Comparison of ENCODE assay signal across 19 cellular contexts in the genomic region with DNA sequence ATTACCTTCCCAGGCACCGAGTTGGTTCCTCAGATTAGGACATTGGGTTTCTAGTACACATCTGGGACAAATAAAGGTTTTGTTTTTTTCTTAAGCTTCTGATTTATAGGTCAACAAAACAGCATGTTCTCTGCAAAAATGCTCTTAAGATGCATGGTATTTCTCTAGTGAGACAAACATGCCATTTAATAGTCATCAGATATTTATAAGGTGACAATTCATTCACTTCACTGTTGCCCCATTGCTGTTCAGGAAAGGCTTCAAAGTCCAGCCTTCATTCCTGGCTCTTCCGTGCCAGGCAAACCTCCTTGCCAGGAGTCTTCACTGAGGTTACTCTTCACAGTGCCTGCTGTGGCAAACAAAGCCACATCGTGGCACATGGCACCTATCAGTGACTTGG.
"Had no signal": no experiment of that assay in that cellular context is flagged by ENCODE, and none has a peak within 500 bp of the region (broad histone marks: within the 10 kb centered on the region; RNA-seq: fewer than 3 reads in every experiment).

No MANE protein-coding gene starts in this region.

- H3K27me3 Mint-ChIP-seq: activated CD8-positive, alpha-beta T cell treated with anti-CD3 and anti-CD28 coated beads for 36 hours; natural killer cell treated with Interleukin-12 subunit alpha and Interleukin-12 subunit beta and Interleukin-15 and Interleukin-18, amount 100 ng/mL, for 72 hours; stimulated activated naive CD8-positive, alpha-beta T cell treated with anti-CD3 and anti-CD28 coated beads, Interleukin-15, Interleukin-2, amounts not matched to agents 100 ng/mL and 50 ng/mL, for 24 hours had no signal

- H3K27ac Mint-ChIP-seq: activated CD8-positive, alpha-beta T cell treated with anti-CD3 and anti-CD28 coated beads for 36 hours; activated naive CD4-positive, alpha-beta T cell treated with anti-CD3 and anti-CD28 coated beads, Interleukin-2, amount 50 U/mL, for 72 hours; activated T-cell treated with anti-CD3 and anti-CD28 coated beads, Interleukin-2, amount 50 U/mL, for 72 hours; natural killer cell treated with Interleukin-12 subunit alpha and Interleukin-12 subunit beta and Interleukin-15 and Interleukin-18, amount 100 ng/mL, for 72 hours; progenitor cell of endocrine pancreas; stimulated activated naive CD8-positive, alpha-beta T cell treated with anti-CD3 and anti-CD28 coated beads, Interleukin-15, Interleukin-2, amounts not matched to agents 100 ng/mL and 50 ng/mL, for 24 hours; WTC11 had no signal

- H3K4me1 ChIP-seq: body of pancreas, colonic mucosa, right atrium auricular region had no signal

- H3K27ac ChIP-seq: body of pancreas, colonic mucosa, right atrium auricular region, upper lobe of right lung had no signal

- H3K4me3 ChIP-seq: body of pancreas, colonic mucosa, right atrium auricular region, suprapubic skin, upper lobe of right lung had no signal

- H3K27me3 ChIP-seq: body of pancreas, colonic mucosa, right atrium auricular region, suprapubic skin, upper lobe of right lung had no signal

- H3K36me3 Mint-ChIP-seq: activated naive CD4-positive, alpha-beta T cell treated with anti-CD3 and anti-CD28 coated beads, Interleukin-2, amount 50 U/mL, for 72 hours; natural killer cell treated with Interleukin-12 subunit alpha and Interleukin-12 subunit beta and Interleukin-15 and Interleukin-18, amount 100 ng/mL, for 72 hours; WTC11 had no signal

- ATAC-seq: activated CD8-positive, alpha-beta T cell treated with anti-CD3 and anti-CD28 coated beads for 36 hours; activated naive CD4-positive, alpha-beta T cell treated with anti-CD3 and anti-CD28 coated beads, Interleukin-2, amount 50 U/mL, for 72 hours; activated T-cell treated with anti-CD3 and anti-CD28 coated beads, Interleukin-2, amount 50 U/mL, for 72 hours; body of pancreas; left ventricle myocardium superior; natural killer cell treated with Interleukin-12 subunit alpha and Interleukin-12 subunit beta and Interleukin-15 and Interleukin-18, amount 100 ng/mL, for 72 hours; upper lobe of right lung had no signal

- H3K9me3 ChIP-seq: body of pancreas, colonic mucosa, right atrium auricular region, suprapubic skin, upper lobe of right lung had no signal

- H3K36me3 ChIP-seq: colonic mucosa, right atrium auricular region, suprapubic skin, upper lobe of right lung had no signal

- H3K4me3 Mint-ChIP-seq: activated CD8-positive, alpha-beta T cell treated with anti-CD3 and anti-CD28 coated beads for 36 hours; activated T-cell treated with anti-CD3 and anti-CD28 coated beads, Interleukin-2, amount 50 U/mL, for 72 hours; natural killer cell treated with Interleukin-12 subunit alpha and Interleukin-12 subunit beta and Interleukin-15 and Interleukin-18, amount 100 ng/mL, for 72 hours; stimulated activated naive CD8-positive, alpha-beta T cell treated with anti-CD3 and anti-CD28 coated beads, Interleukin-15, Interleukin-2, amounts not matched to agents 100 ng/mL and 50 ng/mL, for 24 hours; WTC11 had no signal

- H3K9me3 Mint-ChIP-seq: activated CD8-positive, alpha-beta T cell treated with anti-CD3 and anti-CD28 coated beads for 36 hours; activated T-cell treated with anti-CD3 and anti-CD28 coated beads, Interleukin-2, amount 50 U/mL, for 72 hours; natural killer cell treated with Interleukin-12 subunit alpha and Interleukin-12 subunit beta and Interleukin-15 and Interleukin-18, amount 100 ng/mL, for 72 hours; stimulated activated naive CD8-positive, alpha-beta T cell treated with anti-CD3 and anti-CD28 coated beads, Interleukin-15, Interleukin-2, amounts not matched to agents 100 ng/mL and 50 ng/mL, for 24 hours; WTC11 had no signal

- DNase-seq: activated CD4-positive, alpha-beta T cell treated with anti-CD3 and anti-CD28 coated beads for 4 hours; activated CD8-positive, alpha-beta T cell treated with anti-CD3 and anti-CD28 coated beads for 36 hours; activated gamma-delta T cell; activated T-cell treated with anti-CD3 and anti-CD28 coated beads, Interleukin-2, amount 50 U/mL, for 72 hours; amniotic stem cell; body of pancreas; colonic mucosa; foreskin melanocyte; left ventricle myocardium superior; occipital lobe; small intestine; upper lobe of right lung had no signal
